Comparison of ENCODE assay signal across 1 cellular context in the genomic region with DNA sequence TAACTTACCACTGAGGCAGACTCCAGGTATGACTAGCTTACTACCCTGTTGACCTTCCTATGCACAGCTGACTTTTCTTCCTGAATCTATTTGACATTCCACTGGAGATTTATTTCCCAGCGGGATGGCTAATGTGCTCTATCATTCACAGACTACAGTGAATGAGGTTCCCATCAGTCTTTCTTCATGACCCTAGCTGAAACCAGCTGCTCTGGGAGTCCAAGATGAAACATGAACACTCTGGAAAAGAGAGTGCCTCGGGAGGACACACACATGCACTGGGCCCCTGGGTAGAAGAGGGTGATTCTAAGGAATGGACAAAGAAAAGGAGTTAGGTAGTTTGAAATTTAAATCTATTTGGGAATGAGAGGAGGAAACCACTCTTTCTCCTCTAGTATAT.
TF ChIP-seq lines count a peak whose summit lies in the region.

No MANE protein-coding gene starts in this region.

TF ChIP-seq in WTC11, 78 proteins besides CTCF, POLR2A, EP300 and RAD21:
- TF ChIP-seq, protein P1, sequence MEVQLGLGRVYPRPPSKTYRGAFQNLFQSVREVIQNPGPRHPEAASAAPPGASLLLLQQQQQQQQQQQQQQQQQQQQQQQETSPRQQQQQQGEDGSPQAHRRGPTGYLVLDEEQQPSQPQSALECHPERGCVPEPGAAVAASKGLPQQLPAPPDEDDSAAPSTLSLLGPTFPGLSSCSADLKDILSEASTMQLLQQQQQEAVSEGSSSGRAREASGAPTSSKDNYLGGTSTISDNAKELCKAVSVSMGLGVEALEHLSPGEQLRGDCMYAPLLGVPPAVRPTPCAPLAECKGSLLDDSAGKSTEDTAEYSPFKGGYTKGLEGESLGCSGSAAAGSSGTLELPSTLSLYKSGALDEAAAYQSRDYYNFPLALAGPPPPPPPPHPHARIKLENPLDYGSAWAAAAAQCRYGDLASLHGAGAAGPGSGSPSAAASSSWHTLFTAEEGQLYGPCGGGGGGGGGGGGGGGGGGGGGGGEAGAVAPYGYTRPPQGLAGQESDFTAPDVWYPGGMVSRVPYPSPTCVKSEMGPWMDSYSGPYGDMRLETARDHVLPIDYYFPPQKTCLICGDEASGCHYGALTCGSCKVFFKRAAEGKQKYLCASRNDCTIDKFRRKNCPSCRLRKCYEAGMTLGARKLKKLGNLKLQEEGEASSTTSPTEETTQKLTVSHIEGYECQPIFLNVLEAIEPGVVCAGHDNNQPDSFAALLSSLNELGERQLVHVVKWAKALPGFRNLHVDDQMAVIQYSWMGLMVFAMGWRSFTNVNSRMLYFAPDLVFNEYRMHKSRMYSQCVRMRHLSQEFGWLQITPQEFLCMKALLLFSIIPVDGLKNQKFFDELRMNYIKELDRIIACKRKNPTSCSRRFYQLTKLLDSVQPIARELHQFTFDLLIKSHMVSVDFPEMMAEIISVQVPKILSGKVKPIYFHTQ (CRISPR knock-in tag; IDR thresholded peaks at IDR 0.05): no peak
- TF ChIP-seq FOXJ3 (CRISPR knock-in tag; IDR thresholded peaks at IDR 0.05; ENCODE audit: borderline replicate concordance): no peak
